2 cellular contexts compared by ENCODE assay signal in genomic region chr1:143721024-143721373, GRCh38.
TF ChIP-seq lines count a peak whose summit lies in the region.

No MANE protein-coding gene starts in this region.

TF ChIP-seq in SK-N-SH, 30 proteins besides CTCF, POLR2A, EP300 and RAD21 (continued from another document):
- TF ChIP-seq, protein P1, sequence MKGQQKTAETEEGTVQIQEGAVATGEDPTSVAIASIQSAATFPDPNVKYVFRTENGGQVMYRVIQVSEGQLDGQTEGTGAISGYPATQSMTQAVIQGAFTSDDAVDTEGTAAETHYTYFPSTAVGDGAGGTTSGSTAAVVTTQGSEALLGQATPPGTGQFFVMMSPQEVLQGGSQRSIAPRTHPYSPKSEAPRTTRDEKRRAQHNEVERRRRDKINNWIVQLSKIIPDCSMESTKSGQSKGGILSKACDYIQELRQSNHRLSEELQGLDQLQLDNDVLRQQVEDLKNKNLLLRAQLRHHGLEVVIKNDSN (IDR thresholded peaks at IDR 0.05; ENCODE audit: borderline replicate concordance, low read depth): no peak
- TF ChIP-seq TCF12 (IDR thresholded peaks at IDR 0.05) (no peak), MXI1 (IDR thresholded peaks at IDR 0.05; ENCODE audit: low read depth, low read length) (no peak), GABPA (IDR thresholded peaks at IDR 0.05; ENCODE audit: low read depth) (no peak), RFX5 (IDR thresholded peaks at IDR 0.05; ENCODE audit: low read length) (no peak), RXRA (IDR thresholded peaks at IDR 0.05; ENCODE audit: borderline replicate concordance, low read depth) (no peak)

TF ChIP-seq in SK-N-SH treated with all-trans-retinoic acid at 6 μM for 48 hours, 23 proteins besides CTCF, POLR2A, EP300 and RAD21 (continued from another document):
- TF ChIP-seq ZNF565 (CRISPR knock-in tag; conservative IDR thresholded peaks at IDR 0.05; ENCODE audit: low read depth) (no peak), PATZ1 (CRISPR knock-in tag; IDR thresholded peaks at IDR 0.05; ENCODE audit: borderline replicate concordance) (no peak), ARNTL (CRISPR knock-in tag; IDR thresholded peaks at IDR 0.05; ENCODE audit: borderline replicate concordance, low read depth) (no peak), ZFP3 (CRISPR knock-in tag; IDR thresholded peaks at IDR 0.05) (no peak), ZC3H10 (CRISPR knock-in tag; IDR thresholded peaks at IDR 0.05) (no peak), OSR1 (CRISPR knock-in tag; IDR thresholded peaks at IDR 0.05) (no peak)
- TF ChIP-seq, protein P2, sequence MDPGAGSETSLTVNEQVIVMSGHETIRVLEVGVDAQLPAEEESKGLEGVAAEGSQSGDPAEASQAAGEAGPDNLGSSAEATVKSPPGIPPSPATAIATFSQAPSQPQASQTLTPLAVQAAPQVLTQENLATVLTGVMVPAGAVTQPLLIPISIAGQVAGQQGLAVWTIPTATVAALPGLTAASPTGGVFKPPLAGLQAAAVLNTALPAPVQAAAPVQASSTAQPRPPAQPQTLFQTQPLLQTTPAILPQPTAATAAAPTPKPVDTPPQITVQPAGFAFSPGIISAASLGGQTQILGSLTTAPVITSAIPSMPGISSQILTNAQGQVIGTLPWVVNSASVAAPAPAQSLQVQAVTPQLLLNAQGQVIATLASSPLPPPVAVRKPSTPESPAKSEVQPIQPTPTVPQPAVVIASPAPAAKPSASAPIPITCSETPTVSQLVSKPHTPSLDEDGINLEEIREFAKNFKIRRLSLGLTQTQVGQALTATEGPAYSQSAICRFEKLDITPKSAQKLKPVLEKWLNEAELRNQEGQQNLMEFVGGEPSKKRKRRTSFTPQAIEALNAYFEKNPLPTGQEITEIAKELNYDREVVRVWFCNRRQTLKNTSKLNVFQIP (CRISPR knock-in tag; IDR thresholded peaks at IDR 0.05; ENCODE audit: borderline replicate concordance, low read depth): no peak
